ENCODE assay signal across 8 cellular contexts in the genomic region with DNA sequence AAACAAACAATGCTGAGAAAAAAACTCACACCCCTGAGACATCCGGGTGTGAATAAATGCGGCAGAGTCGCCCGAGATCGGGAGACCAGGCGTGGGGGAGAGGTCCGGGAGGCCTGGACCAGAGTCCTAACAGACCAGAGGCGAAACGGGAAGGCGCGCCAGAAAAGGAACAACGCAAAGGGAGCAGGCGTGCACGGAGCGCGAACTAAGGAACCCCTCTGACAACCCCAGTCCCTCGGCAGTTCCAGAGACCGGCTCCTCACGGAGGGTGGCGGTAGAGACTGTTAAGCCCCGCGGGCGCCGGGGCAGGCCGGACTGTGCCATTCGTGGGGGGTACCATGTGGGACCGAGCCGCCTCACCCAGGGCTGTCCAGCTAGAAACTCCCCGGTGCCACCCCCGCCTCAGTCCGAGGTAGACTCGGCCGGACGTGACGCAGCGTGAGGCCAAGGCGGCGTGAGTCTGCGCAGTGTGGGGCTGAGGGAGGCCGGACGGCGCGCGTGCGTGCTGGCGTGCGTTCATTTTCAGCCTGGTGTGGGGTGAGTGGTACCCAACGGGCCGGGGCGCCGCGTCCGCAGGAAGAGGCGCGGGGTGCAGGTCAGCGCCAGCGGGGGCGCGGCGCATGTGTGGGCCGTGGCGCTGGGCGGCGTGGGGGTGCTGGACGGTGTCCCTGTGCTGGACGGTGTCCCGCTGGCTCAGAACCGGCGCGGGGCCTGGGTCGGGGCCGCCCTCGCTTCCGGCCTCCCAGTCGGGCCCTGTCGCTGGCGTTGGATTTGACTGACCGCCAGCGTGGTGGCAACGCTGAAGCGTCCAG. TPM values are rescaled to one million over a fixed set of nuclear protein-coding genes. Genes with fewer than 3 reads are reported as not detected.
DNase-seq lines count a peak whose midpoint lies in the region; ATAC-seq and TF ChIP-seq lines count a peak whose summit lies in the region.

Gene PARK7 (plus strand): TSS at position 513 of the 812 bp plus-strand sequence. CDS start 1,075 bp downstream, outside the sequence.

- H3K27ac Mint-ChIP-seq in activated naive CD8-positive, alpha-beta T cell = peak within 1 kb of the TSS; percentile 100

- H3K27me3 Mint-ChIP-seq in activated naive CD8-positive, alpha-beta T cell = no peaks in the 10 kb centered on the region

- no peaks in the 10 kb centered on the region for H4K20me1 ChIP-seq in osteoblast (ENCODE audit: insufficient read depth, low read length)

- H2AFZ ChIP-seq in osteoblast (ENCODE audit: low read length) = peak within 1 kb of the TSS; percentile 95

- peaks cover 30% of the 10 kb centered on the region for H3K36me3 ChIP-seq in osteoblast (ENCODE audit: insufficient read depth, low read length)
- H3K36me3 ChIP-seq in thoracic aorta = peaks cover 7% of the 10 kb centered on the region

- H3K4me3 ChIP-seq in GM12865 (ENCODE audit: low read depth, low read length) (peak within 1 kb of the TSS; percentile 98), osteoblast (ENCODE audit: insufficient read depth, low read length) (peak within 1 kb of the TSS; percentile 93), thoracic aorta (peak within 1 kb of the TSS; percentile 83)

- peak; percentile 49 for TF ChIP-seq CTCF in GM12865 (IDR thresholded peaks at IDR 0.05; ENCODE audit: insufficient read depth, low read depth, low read length, missing control alignments)
- TF ChIP-seq CTCF in osteoblast (IDR thresholded peaks at IDR 0.05; ENCODE audit: extremely low read depth, low read depth, low read length) = peak; percentile 50
- peak; percentile 52 for TF ChIP-seq CTCF in thoracic aorta (IDR thresholded peaks at IDR 0.05)

- DNase-seq in GM12865 (ENCODE audit: low read depth) (peak; percentile 100), NCI-H1105 (lab: John Stamatoyannopoulos, UW) (peak; percentile 98), SKM-1 treated with dmso at 0.1 percent for 144 hours (lab: John Stamatoyannopoulos, UW; ENCODE audit: unreplicated experiment) (peak; percentile 99), glomerular visceral epithelial cell (ENCODE audit: extremely low spot score) (peak; percentile 99), osteoblast (ENCODE audit: insufficient read length, low spot score, missing footprints) (peak; percentile 99), thoracic aorta (ENCODE audit: low spot score) (peak; percentile 99)

- peaks cover 16% of the 10 kb centered on the region for H3K36me3 Mint-ChIP-seq in activated naive CD8-positive, alpha-beta T cell

- H3K27ac ChIP-seq in osteoblast (ENCODE audit: low read depth, low read length) = peak within 1 kb of the TSS; percentile 97
- H3K27ac ChIP-seq in thoracic aorta = peak within 1 kb of the TSS; percentile 87 to 88

- H3K27me3 ChIP-seq in osteoblast (ENCODE audit: insufficient read depth, low read length) = no peaks in the 10 kb centered on the region
- H3K27me3 ChIP-seq in thoracic aorta (replicated peaks; ENCODE audit: insufficient read depth) = no peaks in the 10 kb centered on the region

- H3K79me2 ChIP-seq in osteoblast (ENCODE audit: insufficient read depth, low read length) = peaks cover 50% of the 10 kb centered on the region

- peak; percentile 95 for ATAC-seq in HG02642 (IDR thresholded peaks at IDR 0.05; ENCODE audit: poor library complexity, unreplicated experiment)
- ATAC-seq in thoracic aorta (ENCODE audit: insufficient number of reproducible peaks, low FRiP score, low read depth) = peak; percentile 91

- peaks cover 65% of the 10 kb centered on the region for H3K4me1 Mint-ChIP-seq in activated naive CD8-positive, alpha-beta T cell (ENCODE audit: low read depth)

- H3K4me1 ChIP-seq in osteoblast (ENCODE audit: insufficient read depth, low read length) (peaks cover 10% of the 10 kb centered on the region), thoracic aorta (ENCODE audit: control insufficient read depth in 1 of 2, low read depth in 2 of 2) (peaks cover 31 to 52% of the 10 kb centered on the region in 2 donors)

- H3K9me3 ChIP-seq in osteoblast (ENCODE audit: low read depth, low read length) (no peaks in the 10 kb centered on the region), thoracic aorta (no peaks in the 10 kb centered on the region)

- peak within 1 kb of the TSS; percentile 94 for H3K4me2 ChIP-seq in osteoblast (ENCODE audit: insufficient read depth, low read length)

- peak within 1 kb of the TSS; percentile 99 for H3K4me3 Mint-ChIP-seq in activated naive CD8-positive, alpha-beta T cell

- no peaks in the 10 kb centered on the region for H3K9me3 Mint-ChIP-seq in activated naive CD8-positive, alpha-beta T cell (ENCODE audit: low read depth)

RNA-seq across cellular contexts. Expression of gene PARK7, which starts in this region (rescaled TPM):
- total RNA-seq in osteoblast (158 and 168 TPM in 2 replicates), thoracic aorta (100 to 1,000 TPM; 140 to 145 TPM)

Comparison
In these comparisons a context has a peak if more than half of its experiments do, and no peak if none do; other contexts are left out.
1. Peak in every context shown above with its lines: DNase-seq, ATAC-seq, H3K4me3 ChIP-seq and H3K27ac ChIP-seq.